ENCODE assay signal across 9 cellular contexts in genomic region chr3:77254967-77255831, GRCh38.
A peak's percentile ranks its signal among the peaks of the same experiment; 100 is the strongest.
DNase-seq lines count a peak whose midpoint lies in the region; ATAC-seq, FAIRE-seq and TF ChIP-seq lines count a peak whose summit lies in the region.
"Had no signal": no experiment of that assay in that cellular context is flagged by ENCODE, and none has a peak within 500 bp of the region (broad histone marks: within the 10 kb centered on the region; RNA-seq: fewer than 3 reads in every experiment).

No MANE protein-coding gene starts in this region.

- TF ChIP-seq EP300 in SK-N-SH (IDR thresholded peaks at IDR 0.05; ENCODE audit: borderline replicate concordance in 1 of 2, low read depth in 1 of 2, low read length in 1 of 2), result no peak

- FAIRE-seq in pancreas (lab: Jason Lieb, UNC), result peak; percentile 79

- no peaks in the 10 kb centered on the region for H3K9me2 ChIP-seq in SK-N-SH

- no peaks in the 10 kb centered on the region for H3F3A ChIP-seq in SK-N-SH (replicated peaks; ENCODE audit: insufficient read depth)

- POLR2A ChIA-PET in SK-N-SH (lab: Yijun Ruan, JAX), result no interaction called here

- H3K79me2 ChIP-seq in SK-N-SH (ENCODE audit: insufficient read depth), result no peaks in the 10 kb centered on the region

- TF ChIP-seq CTCF in SK-N-SH (IDR thresholded peaks at IDR 0.05), result peak; percentile 77
- peak; percentile 36 for TF ChIP-seq CTCF in fibroblast of the aortic adventitia (IDR thresholded peaks at IDR 0.05; ENCODE audit: insufficient read depth, low read length)
- TF ChIP-seq CTCF in pancreas (IDR thresholded peaks at IDR 0.05), result peak in 3 of 4 donors; percentile 54 to 64 (median 61)

- peak; percentile 93 for TF ChIP-seq RAD21 in SK-N-SH (IDR thresholded peaks at IDR 0.05; ENCODE audit: low read length)

- intact Hi-C loops in pancreas (cut with DNase I), result loop anchor here (5.0 to 10.0 kb wide), 2 partner anchors 210 to 218 kb away; partner anchors contain the start of gene ROBO2 (in 2 of the 3)

- H4K20me1 ChIP-seq in SK-N-SH (ENCODE audit: insufficient read depth), result no peaks in the 10 kb centered on the region
- H4K20me1 ChIP-seq: BLaER1 had no signal

- WGBS in SK-N-SH (ENCODE audit: low lambda C conversion rate), result 46% methylated on average over 3 of the region's 3 CpGs
- 58 to 64% methylated on average over 3 of the region's 3 CpGs for WGBS in pancreas, 2 donors

- no peak overlapping the region for H2AFZ ChIP-seq in SK-N-SH (ENCODE audit: low read depth)

- H3K4me3 ChIP-seq in HAP-1 (no peak overlapping the region), SK-N-SH (ENCODE audit: low read depth in 2 of 2, low read length in 1 of 2) (no peak overlapping the region; a peak in 1 of 4 replicates), fibroblast of the aortic adventitia (ENCODE audit: low read depth, low read length) (no peak overlapping the region), pancreas (no peak overlapping the region)
- H3K4me3 ChIP-seq: BLaER1 had no signal

- H3K4me2 ChIP-seq in SK-N-SH, result no peak overlapping the region
- H3K4me2 ChIP-seq: BLaER1 had no signal

- H3K27ac ChIP-seq in SK-N-SH (ENCODE audit: low read depth in 2 of 2, low read length in 1 of 2), result no peak overlapping the region
- no peak overlapping the region for H3K27ac ChIP-seq in pancreas
- H3K27ac ChIP-seq: BLaER1 had no signal

- H3K27me3 ChIP-seq in HAP-1 (ENCODE audit: low read depth), result no peaks in the 10 kb centered on the region
- no peaks in the 10 kb centered on the region for H3K27me3 ChIP-seq in SK-N-SH (ENCODE audit: insufficient read depth)
- H3K27me3 ChIP-seq in pancreas, result no peaks in the 10 kb centered on the region
- H3K27me3 ChIP-seq: BLaER1 had no signal

- H3K4me1 ChIP-seq in HAP-1 (peaks cover 4% of the 10 kb centered on the region; the same call in 1 of the 2 replicates), SK-N-SH (ENCODE audit: control insufficient read depth in 1 of 2, insufficient read depth in 2 of 2, low read depth in 1 of 2, low read length in 1 of 2) (no peaks in the 10 kb centered on the region; a peak in 1 of 4 replicates), pancreas (no peaks in the 10 kb centered on the region)

- ATAC-seq in pancreas, result peak; percentile 73 to 97 (median 93)

- H3K36me3 ChIP-seq in HAP-1 (replicated peaks) (no peaks in the 10 kb centered on the region), SK-N-SH (replicated peaks in 1 of 2; ENCODE audit: control insufficient read depth in 1 of 2, insufficient read depth in 2 of 2, low read length in 1 of 2) (no peaks in the 10 kb centered on the region), pancreas (no peaks in the 10 kb centered on the region)
- H3K36me3 ChIP-seq: BLaER1 had no signal

- in situ Hi-C loops in HAP-1 (cut with MboI; ENCODE audit: low sequenced_read_pairs), result loop anchor here (5.0 kb wide), 1 partner anchor 218 kb away; no protein-coding TSS in a partner anchor

- H3K9me3 ChIP-seq in HAP-1, result no peaks in the 10 kb centered on the region
- H3K9me3 ChIP-seq in SK-N-SH, result no peaks in the 10 kb centered on the region
- no peaks in the 10 kb centered on the region for H3K9me3 ChIP-seq in pancreas
- H3K9me3 ChIP-seq: BLaER1 had no signal

- CTCF ChIA-PET in SK-N-SH (lab: Yijun Ruan, JAX), result interaction anchor here (0.7 to 11.2 kb wide), 7 partner anchors 12 to 576 kb away, joined by 3 to 95 read pairs (median 4); partner anchors contain the start of gene ROBO2

- no peak overlapping the region for H3K9ac ChIP-seq in SK-N-SH
- H3K9ac ChIP-seq: BLaER1 had no signal

- peak; percentile 30 for DNase-seq in NCI-H1436 (lab: John Stamatoyannopoulos, UW)
- no peak for DNase-seq in NCI-H1436 treated with DMSO at 0.1 percent for 48 hours (lab: John Stamatoyannopoulos, UW)
- DNase-seq in HAP-1 (ENCODE audit: low spot score in 2 of 2), result peak; percentile 72 to 79
- DNase-seq in MV-4-11 (lab: John Stamatoyannopoulos, UW), result peak; percentile 41
- DNase-seq in SK-N-SH, result peak; percentile 65
- peak; percentile 13 for DNase-seq in fibroblast of the aortic adventitia (ENCODE audit: low read depth)
- DNase-seq in pancreas, result peak in 3 of 6 donors; percentile 25 to 56 (median 51)
- DNase-seq in activated CD8-positive, alpha-beta memory T cell treated with anti-CD3 and anti-CD28 coated beads for 24 hours, result no peak

TF ChIP-seq in SK-N-SH, 30 proteins besides CTCF, POLR2A, EP300 and RAD21:
- TF ChIP-seq POLR2AphosphoS5 (IDR thresholded peaks at IDR 0.05; ENCODE audit: low read depth, low read length), result no peak
- no peak for TF ChIP-seq YY1 (IDR thresholded peaks at IDR 0.05; ENCODE audit: low read depth)
- TF ChIP-seq, protein P1, sequence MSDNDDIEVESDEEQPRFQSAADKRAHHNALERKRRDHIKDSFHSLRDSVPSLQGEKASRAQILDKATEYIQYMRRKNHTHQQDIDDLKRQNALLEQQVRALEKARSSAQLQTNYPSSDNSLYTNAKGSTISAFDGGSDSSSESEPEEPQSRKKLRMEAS (IDR thresholded peaks at IDR 0.05; ENCODE audit: low read depth), result 0 out of 2 replicates have a peak, but pooled peaks have one; percentile 22
- no peak for TF ChIP-seq GABPA (IDR thresholded peaks at IDR 0.05; ENCODE audit: low read depth)
- no peak for TF ChIP-seq SIN3A (IDR thresholded peaks at IDR 0.05; ENCODE audit: borderline replicate concordance, low read depth, low read length)
- peak; percentile 89 for TF ChIP-seq SMC3 (IDR thresholded peaks at IDR 0.05; ENCODE audit: low read depth, low read length)
- TF ChIP-seq RCOR1 (IDR thresholded peaks at IDR 0.05; ENCODE audit: low read length), result 0 out of 2 replicates have a peak, but pooled peaks have one; percentile 26
- no peak for TF ChIP-seq RXRA (IDR thresholded peaks at IDR 0.05; ENCODE audit: borderline replicate concordance, low read depth)
- peak; percentile 71; the same call in 1 of the 2 replicates for TF ChIP-seq USF1 (IDR thresholded peaks at IDR 0.05; ENCODE audit: borderline replicate concordance, low read depth)

Comparison
In these comparisons a context has a peak if more than half of its experiments do, and no peak if none do; other contexts are left out.
1. DNase-seq: peak in NCI-H1436 (single experiment), HAP-1 (2 of 2), MV-4-11 (single experiment), SK-N-SH (single experiment) and fibroblast of the aortic adventitia (single experiment); none in NCI-H1436 treated with DMSO at 0.1 percent for 48 hours (single experiment) and activated CD8-positive, alpha-beta memory T cell treated with anti-CD3 and anti-CD28 coated beads for 24 hours (single experiment).
2. Peak in every context shown above with its lines, with median percentiles within 50 percentile points of each other: CTCF ChIP-seq.